In genomic region chr1:87641996-87642395, GRCh38 we compare ENCODE assay signal across 23 cellular contexts.
"Had no signal": no experiment of that assay in that cellular context is flagged by ENCODE, and none has a peak within 500 bp of the region (broad histone marks: within the 10 kb centered on the region; RNA-seq: fewer than 3 reads in every experiment).

No MANE protein-coding gene starts in this region.

- H3K36me3 ChIP-seq: breast epithelium, esophagus squamous epithelium, heart right ventricle, left ventricle myocardium inferior, pancreas, spleen, suprapubic skin, tibial artery, upper lobe of right lung had no signal

- ATAC-seq: activated CD8-positive, alpha-beta memory T cell treated with anti-CD3 and anti-CD28 coated beads, Interleukin-2, amount 10 ng/mL, durations not matched to agents 7 days and 5 days; activated CD8-positive, alpha-beta T cell treated with anti-CD3 and anti-CD28 coated beads, Interleukin-2, amount 10 ng/mL, durations not matched to agents 7 days and 5 days; activated naive CD4-positive, alpha-beta T cell treated with anti-CD3 and anti-CD28 coated beads, Interleukin-2, amount 50 U/mL, for 72 hours; activated T-cell treated with anti-CD3 and anti-CD28 coated beads, Interleukin-2, amount 50 U/mL, for 72 hours; heart right ventricle; psoas muscle; upper lobe of right lung had no signal

- H3K4me3 ChIP-seq: breast epithelium, esophagus squamous epithelium, heart right ventricle, left ventricle myocardium inferior, pancreas, psoas muscle, spleen, suprapubic skin, tibial artery, upper lobe of right lung had no signal

- H3K4me3 Mint-ChIP-seq: activated CD8-positive, alpha-beta memory T cell treated with anti-CD3 and anti-CD28 coated beads, Interleukin-2, amount 10 ng/mL, durations not matched to agents 7 days and 5 days; activated CD8-positive, alpha-beta T cell treated with anti-CD3 and anti-CD28 coated beads, Interleukin-2, amount 10 ng/mL, durations not matched to agents 7 days and 5 days; activated T-cell treated with anti-CD3 and anti-CD28 coated beads, Interleukin-2, amount 50 U/mL, for 72 hours; central memory CD8-positive, alpha-beta T cell; dendritic cell treated with granulocyte-macrophage colony-stimulating factor and Interleukin-4, amounts not matched to agents 40 ng/mL and 50 ng/mL, for 4 days; nephron; T-helper 1 cell treated with Interleukin-12 subunit alpha and Interleukin-12 subunit beta and Interleukin-4 antibody, amounts not matched to agents 30 μg/mL and 1 μg/mL, for 36 hours had no signal

- H3K27ac Mint-ChIP-seq: activated CD8-positive, alpha-beta memory T cell treated with anti-CD3 and anti-CD28 coated beads, Interleukin-2, amount 10 ng/mL, durations not matched to agents 7 days and 5 days; activated CD8-positive, alpha-beta T cell treated with anti-CD3 and anti-CD28 coated beads, Interleukin-2, amount 10 ng/mL, durations not matched to agents 7 days and 5 days; activated naive CD4-positive, alpha-beta T cell treated with anti-CD3 and anti-CD28 coated beads, Interleukin-2, amount 50 U/mL, for 72 hours; activated T-cell treated with anti-CD3 and anti-CD28 coated beads, Interleukin-2, amount 50 U/mL, for 72 hours; dendritic cell treated with granulocyte-macrophage colony-stimulating factor and Interleukin-4, amounts not matched to agents 40 ng/mL and 50 ng/mL, for 4 days; T-helper 1 cell treated with Interleukin-12 subunit alpha and Interleukin-12 subunit beta and Interleukin-4 antibody, amounts not matched to agents 30 μg/mL and 1 μg/mL, for 36 hours had no signal

- H3K27ac ChIP-seq: breast epithelium, epithelial cell of prostate, esophagus squamous epithelium, heart right ventricle, left ventricle myocardium inferior, pancreas, psoas muscle, spleen, suprapubic skin, tibial artery, upper lobe of right lung had no signal

- H3K4me1 Mint-ChIP-seq: activated CD8-positive, alpha-beta memory T cell treated with anti-CD3 and anti-CD28 coated beads, Interleukin-2, amount 10 ng/mL, durations not matched to agents 7 days and 5 days; central memory CD8-positive, alpha-beta T cell had no signal

- H3K9me3 ChIP-seq: breast epithelium, esophagus squamous epithelium, heart right ventricle, left ventricle myocardium inferior, pancreas, psoas muscle, spleen, suprapubic skin, tibial artery, upper lobe of right lung had no signal

- H3K9me3 Mint-ChIP-seq: central memory CD8-positive, alpha-beta T cell; nephron; T-helper 1 cell treated with Interleukin-12 subunit alpha and Interleukin-12 subunit beta and Interleukin-4 antibody, amounts not matched to agents 30 μg/mL and 1 μg/mL, for 36 hours had no signal

- H3K27me3 ChIP-seq: breast epithelium, esophagus squamous epithelium, heart right ventricle, pancreas, spleen, suprapubic skin, tibial artery, upper lobe of right lung had no signal

- DNase-seq: activated CD4-positive, alpha-beta T cell treated with anti-CD3 and anti-CD28 coated beads for 1 hour; activated CD8-positive, alpha-beta memory T cell treated with anti-CD3 and anti-CD28 coated beads, Interleukin-2, amount 10 ng/mL, durations not matched to agents 7 days and 5 days; activated CD8-positive, alpha-beta T cell treated with anti-CD3 and anti-CD28 coated beads, Interleukin-2, amount 10 ng/mL, durations not matched to agents 7 days and 5 days; activated naive CD4-positive, alpha-beta T cell; activated T-cell treated with anti-CD3 and anti-CD28 coated beads, Interleukin-2, amount 50 U/mL, for 72 hours; esophagus squamous epithelium; heart right ventricle; left ventricle myocardium inferior; pancreas; psoas muscle; spleen; stimulated activated naive CD4-positive, alpha-beta T cell; T-helper 9 cell; tibial artery; upper lobe of right lung had no signal

- H3K36me3 Mint-ChIP-seq: activated CD8-positive, alpha-beta memory T cell treated with anti-CD3 and anti-CD28 coated beads, Interleukin-2, amount 10 ng/mL, durations not matched to agents 7 days and 5 days; activated naive CD4-positive, alpha-beta T cell treated with anti-CD3 and anti-CD28 coated beads, Interleukin-2, amount 50 U/mL, for 72 hours had no signal

- H3K27me3 Mint-ChIP-seq: dendritic cell treated with granulocyte-macrophage colony-stimulating factor and Interleukin-4, amounts not matched to agents 40 ng/mL and 50 ng/mL, for 4 days had no signal

- H3K4me1 ChIP-seq: breast epithelium, pancreas, psoas muscle, upper lobe of right lung had no signal
